ENCODE assay signal across 26 cellular contexts in the genomic region with DNA sequence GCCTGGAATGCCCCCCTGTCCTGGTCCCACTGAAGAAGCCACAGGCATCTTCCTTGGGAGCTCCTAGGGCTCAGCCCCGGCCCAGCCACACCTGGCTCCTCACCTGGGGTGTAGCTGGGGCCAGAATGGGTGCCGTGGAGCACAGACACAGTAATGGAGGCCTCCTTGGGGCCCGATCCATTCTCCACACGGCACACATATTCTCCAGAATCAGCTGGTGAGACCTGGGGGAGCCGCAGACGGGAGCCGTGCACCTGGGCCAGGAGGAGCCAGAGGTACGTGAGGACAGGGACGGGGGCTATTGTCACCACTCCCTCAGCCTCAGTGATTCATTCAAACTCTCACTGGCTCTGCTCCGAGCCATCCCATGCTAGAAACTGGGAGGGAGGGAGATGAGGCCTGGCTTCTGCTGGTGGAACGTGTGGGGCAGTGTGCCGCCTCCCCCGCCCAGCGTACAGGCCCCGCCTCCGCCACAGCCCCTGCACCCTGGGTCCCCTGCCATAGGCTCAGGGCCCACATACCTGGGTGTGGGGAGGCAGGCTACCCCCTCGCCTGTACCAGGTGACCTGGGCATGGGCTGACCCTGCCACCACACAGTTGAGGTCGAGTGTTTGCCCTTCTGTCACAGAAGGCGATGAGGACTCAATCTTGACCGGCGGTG. TPM values are rescaled to one million over a fixed set of nuclear protein-coding genes. Genes with fewer than 3 reads are reported as not detected.
DNase-seq lines count a peak whose midpoint lies in the region; ATAC-seq, FAIRE-seq and TF ChIP-seq lines count a peak whose summit lies in the region.
"Had no signal": no experiment of that assay in that cellular context is flagged by ENCODE, and none has a peak within 500 bp of the region (broad histone marks: within the 10 kb centered on the region; RNA-seq: fewer than 3 reads in every experiment).

No MANE protein-coding gene starts in this region.

- H3K9me3 Mint-ChIP-seq in neural crest cell: no peaks in the 10 kb centered on the region
- H3K9me3 Mint-ChIP-seq in stimulated activated memory B cell treated with anti-CD40 and anti-IgM and Interleukin-4, amounts not matched to agents 10 μg/mL and 1 μg/mL and 100 μg/mL, for 72 hours: no peaks in the 10 kb centered on the region
- H3K9me3 Mint-ChIP-seq: CD4-positive, CD25-positive, alpha-beta regulatory T cell; CD8-positive, alpha-beta T cell had no signal

- no peaks in the 10 kb centered on the region for H3K27me3 ChIP-seq in H7 (ENCODE audit: control insufficient read depth, insufficient read depth, low read length)
- no peaks in the 10 kb centered on the region for H3K27me3 ChIP-seq in RWPE2 (ENCODE audit: insufficient read depth, poor library complexity, severe bottlenecking)
- H3K27me3 ChIP-seq: BLaER1 had no signal

- no peaks in the 10 kb centered on the region for H3K36me3 Mint-ChIP-seq in neural crest cell (ENCODE audit: low read depth)
- no peaks in the 10 kb centered on the region for H3K36me3 Mint-ChIP-seq in stimulated activated memory B cell treated with anti-CD40 and anti-IgM and Interleukin-4, amounts not matched to agents 10 μg/mL and 1 μg/mL and 100 μg/mL, for 72 hours
- H3K36me3 Mint-ChIP-seq: CD4-positive, CD25-positive, alpha-beta regulatory T cell had no signal

- H3K4me1 ChIP-seq in RWPE2 (ENCODE audit: insufficient read depth, poor library complexity, severe bottlenecking): peaks cover 2% of the 10 kb centered on the region
- H3K4me1 ChIP-seq: BLaER1, Caco-2 had no signal

- H3K4me1 Mint-ChIP-seq in neural crest cell: peaks cover 11% of the 10 kb centered on the region
- H3K4me1 Mint-ChIP-seq in stimulated activated memory B cell treated with anti-CD40 and anti-IgM and Interleukin-4, amounts not matched to agents 10 μg/mL and 1 μg/mL and 100 μg/mL, for 72 hours: peaks cover 13% of the 10 kb centered on the region

- no peak overlapping the region for H3K4me3 Mint-ChIP-seq in neural crest cell
- H3K4me3 Mint-ChIP-seq in stimulated activated memory B cell treated with anti-CD40 and anti-IgM and Interleukin-4, amounts not matched to agents 10 μg/mL and 1 μg/mL and 100 μg/mL, for 72 hours: no peak overlapping the region
- H3K4me3 Mint-ChIP-seq: B cell; CD4-positive, CD25-positive, alpha-beta regulatory T cell; CD8-positive, alpha-beta T cell had no signal

- no peak overlapping the region for H3K4me3 ChIP-seq in H7 (ENCODE audit: insufficient read depth, low read depth, low read length)
- no peak overlapping the region for H3K4me3 ChIP-seq in RWPE2 (ENCODE audit: severe bottlenecking)
- H3K4me3 ChIP-seq: BLaER1, GM12878 had no signal

- FAIRE-seq in GM12891 (lab: Jason Lieb, UNC): no peak
- FAIRE-seq: D721Med, GM12878, GM18507, H54 had no signal

- TF ChIP-seq CTCF in RWPE2 (IDR thresholded peaks at IDR 0.05; ENCODE audit: poor library complexity, severe bottlenecking) (no peak), neural crest cell (conservative IDR thresholded peaks at IDR 0.05) (no peak)

- peak overlapping the region; percentile 89 for H3K27ac Mint-ChIP-seq in neural crest cell (ENCODE audit: unreplicated experiment)
- H3K27ac Mint-ChIP-seq in stimulated activated memory B cell treated with anti-CD40 and anti-IgM and Interleukin-4, amounts not matched to agents 10 μg/mL and 1 μg/mL and 100 μg/mL, for 72 hours: peak overlapping the region; percentile 76
- H3K27ac Mint-ChIP-seq: B cell; CD4-positive, CD25-positive, alpha-beta regulatory T cell; CD8-positive, alpha-beta T cell had no signal

- no peak for TF ChIP-seq POLR2A in GM12891 (IDR thresholded peaks at IDR 0.05; ENCODE audit: low read depth, low read length)

- DNase-seq in H7 (peak; percentile 68), RWPE2 (ENCODE audit: low spot score) (peak; percentile 49), neural crest cell (ENCODE audit: low read depth, low spot score) (no peak), midbrain (lab: John Stamatoyannopoulos, UW) (no peak), D341Med (ENCODE audit: low spot score) (no peak), GM12891 (ENCODE audit: insufficient read length, low spot score) (no peak), LoVo (ENCODE audit: low spot score) (no peak)
- DNase-seq: Caco-2; CD4-positive, CD25-positive, alpha-beta regulatory T cell; CD8-positive, alpha-beta T cell; DMS 273 treated with DMSO at 0.1 percent for 48 hours; DMS79; EL; GDM1; GOT3; HCEC 1CT had no signal

- no peak overlapping the region for H3K27ac ChIP-seq in RWPE2 (ENCODE audit: poor library complexity, severe bottlenecking)
- H3K27ac ChIP-seq: BLaER1, C4-2B had no signal

- H3K36me3 ChIP-seq in H7 (replicated peaks; ENCODE audit: control insufficient read depth, insufficient read depth, low read length) (peaks cover 22% of the 10 kb centered on the region), RWPE2 (ENCODE audit: low read depth) (peaks cover 50% of the 10 kb centered on the region)

- no peaks in the 10 kb centered on the region for H3K27me3 Mint-ChIP-seq in neural crest cell (ENCODE audit: low read depth)
- H3K27me3 Mint-ChIP-seq in stimulated activated memory B cell treated with anti-CD40 and anti-IgM and Interleukin-4, amounts not matched to agents 10 μg/mL and 1 μg/mL and 100 μg/mL, for 72 hours: no peaks in the 10 kb centered on the region
- H3K27me3 Mint-ChIP-seq: B cell; CD4-positive, CD25-positive, alpha-beta regulatory T cell had no signal

- ATAC-seq in RWPE2 (ENCODE audit: low read depth): no peak
- peak; percentile 18 for ATAC-seq in stimulated activated memory B cell treated with anti-CD40 and anti-IgM and Interleukin-4, amounts not matched to agents 10 μg/mL and 1 μg/mL and 100 μg/mL, for 72 hours
- ATAC-seq: CD8-positive, alpha-beta T cell; GM12878 had no signal

- H3K9me3 ChIP-seq in RWPE2 (ENCODE audit: severe bottlenecking): no peaks in the 10 kb centered on the region
- H3K9me3 ChIP-seq: BLaER1, Caco-2 had no signal

TF ChIP-seq in GM12891, 5 proteins besides CTCF, POLR2A, EP300 and RAD21:
- no peak for TF ChIP-seq POU2F2 (IDR thresholded peaks at IDR 0.05; ENCODE audit: low read depth, low read length)
- no peak for TF ChIP-seq SPI1 (IDR thresholded peaks at IDR 0.05; ENCODE audit: low read depth, low read length)
- TF ChIP-seq TAF1 (IDR thresholded peaks at IDR 0.05; ENCODE audit: low read depth, low read length): no peak
- TF ChIP-seq POLR2AphosphoS5 (IDR thresholded peaks at IDR 0.05; ENCODE audit: low read depth, low read length): no peak
- no peak for TF ChIP-seq PAX5 (IDR thresholded peaks at IDR 0.05; ENCODE audit: insufficient read depth, low read length, severe bottlenecking)

RNA-seq across cellular contexts. Expression of a gene that starts 42.2 kb away (rescaled TPM):
- 0.97 and 1.3 TPM in 2 replicates for total RNA-seq in H7 (2014; rRNA removed; shearing (Covaris generic))
- total RNA-seq in neural crest cell: 0.40 and 0.55 TPM in 2 replicates
- polyA plus RNA-seq in GM12891 (2012; ENCODE audit: low read depth, missing spikeins): 0.74 TPM
- total RNA-seq: A172; A673; Caco-2; CD8-positive, alpha-beta T cell had no signal
- polyA plus RNA-seq: CD4-positive, CD25-positive, alpha-beta regulatory T cell had no signal

Comparison
In these comparisons a context has a peak if more than half of its experiments do, and no peak if none do; other contexts are left out.
1. DNase-seq: peak in H7 (single experiment) and RWPE2 (single experiment); none in neural crest cell (single experiment), midbrain (single experiment), D341Med (single experiment), GM12891 (single experiment) and LoVo (single experiment).